ENCODE assay signal across 22 cellular contexts in genomic region chr7:17645500-17645899, GRCh38.
DNase-seq lines count a peak whose midpoint lies in the region; ATAC-seq and TF ChIP-seq lines count a peak whose summit lies in the region.
"Had no signal": no experiment of that assay in that cellular context is flagged by ENCODE, and none has a peak within 500 bp of the region (broad histone marks: within the 10 kb centered on the region; RNA-seq: fewer than 3 reads in every experiment).

No MANE protein-coding gene starts in this region.

- ATAC-seq in left lobe of liver: peak; percentile 47
- ATAC-seq: GM12878 had no signal

- H3K27ac ChIP-seq in SJCRH30 (peak overlapping the region; percentile 53), smooth muscle cell (ENCODE audit: low read depth) (no peak overlapping the region)
- H3K27ac ChIP-seq: BLaER1 had no signal

- H3K9me3 ChIP-seq in SJCRH30 (replicated peaks): no peaks in the 10 kb centered on the region
- no peaks in the 10 kb centered on the region for H3K9me3 ChIP-seq in smooth muscle cell (replicated peaks; ENCODE audit: low read depth)
- H3K9me3 ChIP-seq: BE2C had no signal

- no peak overlapping the region for H3K9ac ChIP-seq in smooth muscle cell (ENCODE audit: low read depth)
- H3K9ac ChIP-seq: BLaER1 had no signal

- DNase-seq in SJCRH30 (no peak), left lobe of liver (ENCODE audit: low spot score) (no peak), smooth muscle cell (lab: John Stamatoyannopoulos, UW; ENCODE audit: unreplicated experiment) (no peak), NCI-H2171 (lab: John Stamatoyannopoulos, UW) (no peak), NCI-H1105 (lab: John Stamatoyannopoulos, UW) (no peak)
- DNase-seq: 8988T; ACHN; BE2C; C1 segment of cervical spinal cord; CD4-positive, alpha-beta memory T cell; CD4-positive, CD25-positive, alpha-beta regulatory T cell; CD8-positive, alpha-beta memory T cell; COR-L47; DMS 273 treated with DMSO at 0.1 percent for 48 hours; DMS153; DMS53; DMS79; DND-41; EL; GDM1 had no signal

- H3K36me3 ChIP-seq in SJCRH30: no peaks in the 10 kb centered on the region
- H3K36me3 ChIP-seq in smooth muscle cell (ENCODE audit: low read depth): no peaks in the 10 kb centered on the region
- H3K36me3 ChIP-seq: BE2C, BLaER1 had no signal

- H3K4me3 ChIP-seq in SJCRH30 (no peak overlapping the region), smooth muscle cell (no peak overlapping the region)
- H3K4me3 ChIP-seq: BLaER1, GM12878 had no signal

- WGBS in smooth muscle cell (ENCODE audit: low lambda C conversion rate): 100% methylated on average over 1 of the region's 1 CpG

- peak overlapping the region; percentile 33 for H2AFZ ChIP-seq in smooth muscle cell (ENCODE audit: low read depth)

- peaks cover 4% of the 10 kb centered on the region for H3F3A ChIP-seq in smooth muscle cell (ENCODE audit: low read depth)

- H3K79me2 ChIP-seq in smooth muscle cell (ENCODE audit: low read depth): no peaks in the 10 kb centered on the region

- H3K4me1 ChIP-seq in SJCRH30: peaks cover 11% of the 10 kb centered on the region; the same call in 1 of the 2 replicates
- H3K4me1 ChIP-seq in smooth muscle cell (ENCODE audit: low read depth): no peaks in the 10 kb centered on the region
- H3K4me1 ChIP-seq: BE2C, BLaER1 had no signal

- H3K4me2 ChIP-seq in smooth muscle cell: no peak overlapping the region
- H3K4me2 ChIP-seq: BLaER1 had no signal

- H3K27me3 ChIP-seq in SJCRH30: no peaks in the 10 kb centered on the region
- H3K27me3 ChIP-seq in smooth muscle cell (ENCODE audit: low read depth): no peaks in the 10 kb centered on the region
- H3K27me3 ChIP-seq: BE2C, BLaER1 had no signal

- no peak for TF ChIP-seq CTCF in smooth muscle cell (IDR thresholded peaks at IDR 0.05; ENCODE audit: borderline replicate concordance, insufficient read depth, poor library complexity, severe bottlenecking)

- H4K20me1 ChIP-seq in smooth muscle cell (ENCODE audit: low read depth): no peaks in the 10 kb centered on the region
- H4K20me1 ChIP-seq: BLaER1 had no signal
